ENCODE assay signal across 8 cellular contexts in the genomic region with DNA sequence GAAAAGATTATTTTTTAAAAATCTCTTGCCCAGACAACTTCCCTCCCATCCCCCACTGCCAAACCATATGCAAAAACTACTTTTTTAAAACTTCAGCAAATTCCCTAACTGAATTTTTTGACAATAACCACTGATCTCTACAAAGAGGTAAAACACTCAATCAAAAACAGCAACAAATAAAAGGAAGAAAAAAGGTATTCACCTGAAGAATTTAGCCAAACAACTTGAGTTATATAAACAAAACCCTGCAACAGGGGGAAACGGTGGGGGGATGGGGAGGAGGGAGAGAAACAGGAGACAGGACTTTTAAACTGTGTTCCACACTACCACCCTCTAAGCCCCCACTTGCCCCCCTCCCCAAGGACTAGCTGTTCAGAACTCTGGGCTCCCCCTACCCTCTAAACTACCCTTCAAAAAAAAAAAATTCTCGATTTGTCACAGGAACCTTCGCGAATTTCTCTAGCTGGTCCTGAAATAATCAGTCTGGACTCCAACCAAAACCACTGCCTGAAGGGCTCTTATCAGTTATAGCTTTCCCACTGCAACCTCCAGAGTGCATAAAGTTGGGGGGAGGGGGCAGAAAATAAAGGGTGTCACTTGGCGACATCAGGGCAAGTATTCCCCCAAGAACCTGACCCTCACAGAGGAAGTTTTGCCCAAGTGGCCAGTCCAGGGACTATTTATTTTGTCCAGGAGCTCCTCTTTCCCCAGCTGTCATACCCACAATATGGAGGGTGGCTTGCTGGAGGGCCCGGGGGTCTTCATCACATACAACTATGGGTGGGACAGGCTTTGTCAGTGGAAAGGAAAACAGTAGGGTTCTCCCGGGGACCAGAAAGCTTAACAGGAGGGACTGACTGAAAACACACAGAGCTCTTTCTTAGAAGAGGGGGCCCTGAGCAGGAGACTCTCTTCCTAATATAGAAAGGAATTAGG. TPM values are rescaled to one million over a fixed set of nuclear protein-coding genes. Genes with fewer than 3 reads are reported as not detected.
A peak's percentile ranks its signal among the peaks of the same experiment; 100 is the strongest.
DNase-seq lines count a peak whose midpoint lies in the region; ATAC-seq and TF ChIP-seq lines count a peak whose summit lies in the region.

No MANE protein-coding gene starts in this region.

- H3K27me3 ChIP-seq in lower lobe of right lung (ENCODE audit: low read depth) (no peaks in the 10 kb centered on the region), uterus (no peaks in the 10 kb centered on the region)

- H3K36me3 ChIP-seq in lower lobe of right lung (no peaks in the 10 kb centered on the region), uterus (no peaks in the 10 kb centered on the region)

- intact Hi-C loops in lower lobe of right lung (cut with DNase I) (no loop called here), uterus (cut with DNase I; ENCODE audit: low total_unique reads) (loop anchor here (5.0 kb wide), 1 partner anchor 124 kb away; no protein-coding TSS in a partner anchor)

- H3K27ac ChIP-seq in lower lobe of right lung (peak overlapping the region; percentile 96), uterus (peak overlapping the region; percentile 92 to 96)

- H3K4me3 ChIP-seq in lower lobe of right lung (peak overlapping the region; percentile 96), uterus (peak overlapping the region; percentile 63 to 74)

- H3K4me1 ChIP-seq in lower lobe of right lung, result peaks cover 52% of the 10 kb centered on the region
- H3K4me1 ChIP-seq in uterus, result peaks cover 4 to 5% of the 10 kb centered on the region in 2 donors

- peak; percentile 26 for DNase-seq in EH (ENCODE audit: low read depth)
- DNase-seq in NCI-H1105 (lab: John Stamatoyannopoulos, UW), result peak; percentile 3
- peak; percentile 22 for DNase-seq in cerebellar cortex (ENCODE audit: low spot score)
- DNase-seq in lower lobe of right lung, result no peak
- peak in 1 of 2 donors; percentile 41 for DNase-seq in uterus

- TF ChIP-seq CTCF in lower lobe of right lung (IDR thresholded peaks at IDR 0.05) (no peak), uterus (IDR thresholded peaks at IDR 0.05) (no peak)

- H3K9me3 ChIP-seq in lower lobe of right lung (no peaks in the 10 kb centered on the region), uterus (no peaks in the 10 kb centered on the region)

- TF ChIP-seq POLR2A in uterus (IDR thresholded peaks at IDR 0.05), result no peak

- ATAC-seq in lower lobe of right lung (peak in 1 of 2 donors; percentile 2), GM21786 (IDR thresholded peaks at IDR 0.05; ENCODE audit: unreplicated experiment) (no peak), GM19328 (IDR thresholded peaks at IDR 0.05; ENCODE audit: unreplicated experiment) (no peak), GM21515 (IDR thresholded peaks at IDR 0.05; ENCODE audit: unreplicated experiment) (no peak)

RNA-seq across cellular contexts. Expression of a gene that starts 1.4 kb away (rescaled TPM):
- total RNA-seq in lower lobe of right lung (76.7 TPM), uterus (10 to 100 TPM; 35.4 to 99.8 (median 53.1) TPM)
